Comparison of ENCODE assay signal across 8 cellular contexts in the genomic region with DNA sequence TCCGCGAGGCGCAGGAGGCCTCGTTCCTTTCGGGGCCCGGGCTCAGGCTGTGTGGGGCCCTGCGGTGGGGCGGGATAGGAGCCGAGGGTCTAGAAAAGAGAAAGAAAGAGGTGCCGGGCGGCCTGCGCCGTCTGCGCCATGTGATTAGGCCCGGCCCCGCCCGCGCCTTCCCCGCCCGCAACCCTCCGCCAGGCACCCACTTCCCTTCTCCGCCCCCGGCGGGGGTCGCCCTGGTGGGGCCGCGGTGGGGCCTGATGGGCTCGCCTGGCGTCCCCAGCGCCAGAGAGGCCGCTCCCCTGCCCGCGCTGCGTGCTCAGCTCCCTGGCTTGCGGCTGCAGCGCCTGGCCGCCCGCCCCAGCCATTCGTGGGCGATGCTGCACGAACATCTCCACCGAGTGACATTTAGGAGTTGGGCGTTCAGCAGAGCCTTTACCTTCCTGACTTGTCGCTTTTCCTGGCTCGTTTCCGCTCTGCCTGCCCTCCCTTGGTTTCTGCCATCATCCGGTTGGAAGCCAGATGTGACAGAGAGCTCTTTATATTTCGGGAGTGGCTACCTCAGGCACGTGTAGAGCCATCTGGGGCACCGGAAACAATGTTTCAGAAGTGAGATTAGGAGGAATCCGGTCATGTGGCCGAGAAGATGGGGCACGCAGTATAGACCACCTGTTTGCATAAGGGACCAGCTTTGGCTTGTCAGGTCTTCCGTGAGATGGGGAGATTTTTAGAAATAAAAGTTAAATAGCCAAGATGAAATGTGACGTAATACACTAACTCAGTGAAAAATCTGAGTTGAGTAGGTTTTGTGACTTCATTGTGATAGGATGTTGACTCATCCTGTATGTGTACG. TPM values are rescaled to one million over a fixed set of nuclear protein-coding genes. Genes with fewer than 3 reads are reported as not detected.
DNase-seq lines count a peak whose midpoint lies in the region; ATAC-seq and TF ChIP-seq lines count a peak whose summit lies in the region.

No MANE protein-coding gene starts in this region.

- peak; percentile 46 for DNase-seq in AG08396 (ENCODE audit: low spot score)
- peak; percentile 60 for DNase-seq in NCI-H460 (ENCODE audit: extremely low read depth, low read depth)
- peak; percentile 43 to 47 for DNase-seq in activated CD4-positive, alpha-beta T cell treated with anti-CD3 and anti-CD28 coated beads for 24 hours (ENCODE audit: low read depth in 2 of 2)
- DNase-seq in choroid plexus epithelial cell (ENCODE audit: low read depth), result peak; percentile 70
- peak; percentile 59 for DNase-seq in left lobe of liver (ENCODE audit: low spot score)
- DNase-seq in stimulated activated CD4-positive, alpha-beta T cell treated with anti-CD3 and anti-CD28 coated beads, Interleukin-4, amount 100 ng/mL, for 1 hour, result peak; percentile 68

- no peak for TF ChIP-seq CTCF in choroid plexus epithelial cell (conservative IDR thresholded peaks at IDR 0.05; ENCODE audit: low read depth, low read length)

- ATAC-seq in GM18909 (IDR thresholded peaks at IDR 0.05; ENCODE audit: poor library complexity, unreplicated experiment) (peak; percentile 62), HG03175 (IDR thresholded peaks at IDR 0.05; ENCODE audit: unreplicated experiment) (peak; percentile 57), left lobe of liver (peak; percentile 39)

- H3K4me3 ChIP-seq in choroid plexus epithelial cell (ENCODE audit: low read depth, low read length), result peak overlapping the region; percentile 91

RNA-seq across cellular contexts. Expression of a gene that starts 1.1 kb away (rescaled TPM):
- 90.4 and 106 TPM in 2 replicates for total RNA-seq in NCI-H460 (2014; rRNA removed; shearing (Covaris generic))
- 126 and 298 TPM in 2 replicates for polyA plus RNA-seq in NCI-H460 (2014; cell fraction: nucleus; rRNA removed)
- 10.2 TPM for total RNA-seq in left lobe of liver

Comparison
In these comparisons a context has a peak if more than half of its experiments do, and no peak if none do; other contexts are left out.
1. Peak in every context shown above with its lines: DNase-seq, ATAC-seq and H3K4me3 ChIP-seq.